ENCODE assay signal across 19 cellular contexts in the genomic region with DNA sequence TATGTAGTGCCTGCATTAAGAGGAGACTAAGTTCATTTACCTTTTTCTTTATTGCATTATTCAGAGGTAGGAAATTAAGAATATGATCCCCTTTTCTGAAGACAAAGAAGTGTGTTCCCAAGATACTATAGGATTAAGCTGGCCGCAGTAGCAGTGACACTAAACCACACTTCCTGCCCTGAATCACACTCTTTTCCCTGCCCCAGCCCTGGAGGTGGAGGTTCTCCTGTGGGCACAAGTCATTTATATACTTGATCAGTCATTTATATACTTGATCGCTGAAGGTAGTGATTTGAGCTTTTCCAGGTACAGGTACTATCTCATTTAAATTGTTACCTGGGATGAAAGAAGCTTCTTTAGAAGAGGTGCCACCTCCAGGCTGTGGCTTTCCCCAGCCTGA.
DNase-seq lines count a peak whose midpoint lies in the region; ATAC-seq, FAIRE-seq and TF ChIP-seq lines count a peak whose summit lies in the region.
"Had no signal": no experiment of that assay in that cellular context is flagged by ENCODE, and none has a peak within 500 bp of the region (broad histone marks: within the 10 kb centered on the region; RNA-seq: fewer than 3 reads in every experiment).

No MANE protein-coding gene starts in this region.

- TF ChIP-seq CTCF in astrocyte (IDR thresholded peaks at IDR 0.05; ENCODE audit: insufficient read depth, low read depth, low read length) = no peak

- CTCF ChIA-PET in activated CD8-positive, alpha-beta memory T cell treated with anti-CD3 and anti-CD28 coated beads, Interleukin-2, amount 10 ng/mL, durations not matched to agents 7 days and 5 days (lab: Charles Lee) = interaction anchor here (0.8 kb wide), 1 partner anchor 173 kb away, joined by 3 read pairs; no protein-coding TSS in a partner anchor

- peaks cover 5% of the 10 kb centered on the region for H3K4me1 ChIP-seq in astrocyte (ENCODE audit: insufficient read depth, low read length)
- H3K4me1 ChIP-seq: A549, Caco-2, HAP-1 had no signal

- H3K36me3 ChIP-seq in astrocyte (ENCODE audit: insufficient read depth, low read length) = peaks cover 45% of the 10 kb centered on the region

- H3K27me3 ChIP-seq in astrocyte (ENCODE audit: insufficient read depth, low read length) = no peaks in the 10 kb centered on the region
- H3K27me3 ChIP-seq: BE2C had no signal

- H3K9me3 Mint-ChIP-seq in activated CD8-positive, alpha-beta memory T cell treated with anti-CD3 and anti-CD28 coated beads, Interleukin-2, amount 10 ng/mL, durations not matched to agents 7 days and 5 days (ENCODE audit: low read depth) = no peaks in the 10 kb centered on the region
- H3K9me3 Mint-ChIP-seq in astrocyte (ENCODE audit: unreplicated experiment) = no peaks in the 10 kb centered on the region
- H3K9me3 Mint-ChIP-seq: CD8-positive, alpha-beta memory T cell had no signal

- H3K9me3 ChIP-seq in astrocyte (ENCODE audit: insufficient read depth, low read depth, low read length) = no peaks in the 10 kb centered on the region
- no peaks in the 10 kb centered on the region for H3K9me3 ChIP-seq in T-helper 17 cell (ENCODE audit: control insufficient read depth, low read length, poor library complexity, severe bottlenecking)
- H3K9me3 ChIP-seq: A549, BE2C, Caco-2, HAP-1 had no signal

- FAIRE-seq in astrocyte (lab: Jason Lieb, UNC) = peak; percentile 20
- FAIRE-seq: A549, GM19239, H1, HepG2, HTR-8/SVneo had no signal

- no peak overlapping the region for H3K27ac Mint-ChIP-seq in activated CD8-positive, alpha-beta memory T cell treated with anti-CD3 and anti-CD28 coated beads, Interleukin-2, amount 10 ng/mL, durations not matched to agents 7 days and 5 days
- no peak overlapping the region for H3K27ac Mint-ChIP-seq in astrocyte (ENCODE audit: unreplicated experiment)
- H3K27ac Mint-ChIP-seq in T-helper 17 cell = no peak overlapping the region
- H3K27ac Mint-ChIP-seq: CD8-positive, alpha-beta memory T cell had no signal

- H3K4me2 ChIP-seq in astrocyte (ENCODE audit: low read length) = no peak overlapping the region
- H3K4me2 ChIP-seq: A549 had no signal

- H3K4me3 Mint-ChIP-seq in activated CD8-positive, alpha-beta memory T cell treated with anti-CD3 and anti-CD28 coated beads, Interleukin-2, amount 10 ng/mL, durations not matched to agents 7 days and 5 days = no peak overlapping the region
- H3K4me3 Mint-ChIP-seq in astrocyte (ENCODE audit: unreplicated experiment) (no peak overlapping the region), T-helper 17 cell (no peak overlapping the region)
- H3K4me3 Mint-ChIP-seq: CD8-positive, alpha-beta memory T cell had no signal

- H3K27me3 Mint-ChIP-seq in activated CD8-positive, alpha-beta memory T cell treated with anti-CD3 and anti-CD28 coated beads, Interleukin-2, amount 10 ng/mL, durations not matched to agents 7 days and 5 days = peaks cover 9% of the 10 kb centered on the region
- H3K27me3 Mint-ChIP-seq in astrocyte (ENCODE audit: low read depth, unreplicated experiment) = no peaks in the 10 kb centered on the region
- peaks cover 51% of the 10 kb centered on the region for H3K27me3 Mint-ChIP-seq in T-helper 17 cell

- H4K20me1 ChIP-seq in astrocyte (ENCODE audit: insufficient read depth, low read length) = no peaks in the 10 kb centered on the region

- no peaks in the 10 kb centered on the region for H3K36me3 Mint-ChIP-seq in activated CD8-positive, alpha-beta memory T cell treated with anti-CD3 and anti-CD28 coated beads, Interleukin-2, amount 10 ng/mL, durations not matched to agents 7 days and 5 days
- H3K36me3 Mint-ChIP-seq in astrocyte (ENCODE audit: low read depth, unreplicated experiment) (peaks cover 41% of the 10 kb centered on the region), T-helper 17 cell (ENCODE audit: low read depth) (peaks cover 6% of the 10 kb centered on the region)

- H3K9ac ChIP-seq in astrocyte (ENCODE audit: low read length) = no peak overlapping the region

- peak; percentile 46 for DNase-seq in activated CD8-positive, alpha-beta memory T cell treated with anti-CD3 and anti-CD28 coated beads, Interleukin-2, amount 10 ng/mL, durations not matched to agents 7 days and 5 days
- DNase-seq in activated CD8-positive, alpha-beta memory T cell treated with anti-CD3 and anti-CD28 coated beads, Interleukin-2, amount 50 U/mL, for 48 hours = no peak
- peak; percentile 12 for DNase-seq in stimulated activated CD4-positive, alpha-beta T cell treated with anti-CD3 and anti-CD28 coated beads, Interleukin-15, amount 100 ng/mL, for 24 hours
- DNase-seq in stimulated activated CD4-positive, alpha-beta T cell treated with anti-CD3 and anti-CD28 coated beads, Interleukin-4, amount 100 ng/mL, for 24 hours = no peak
- DNase-seq in HT1080 (ENCODE audit: low read depth) (peak; percentile 29), astrocyte (ENCODE audit: low read depth) (no peak), T-helper 17 cell (no peak)
- DNase-seq: BE2C; Caco-2; CD8-positive, alpha-beta memory T cell; DND-41; GDM1 had no signal

- H2AFZ ChIP-seq in astrocyte (ENCODE audit: low read depth, low read length) = no peak overlapping the region

- H3K79me2 ChIP-seq in astrocyte (ENCODE audit: insufficient read depth, low read length) = no peaks in the 10 kb centered on the region

- H3K4me3 ChIP-seq in astrocyte (ENCODE audit: insufficient read depth, low read depth, low read length) = no peak overlapping the region
- H3K4me3 ChIP-seq: A549, HAP-1 had no signal

- peaks cover 18% of the 10 kb centered on the region for H3K4me1 Mint-ChIP-seq in activated CD8-positive, alpha-beta memory T cell treated with anti-CD3 and anti-CD28 coated beads, Interleukin-2, amount 10 ng/mL, durations not matched to agents 7 days and 5 days
- H3K4me1 Mint-ChIP-seq in astrocyte (ENCODE audit: low read depth, unreplicated experiment) = peaks cover 10% of the 10 kb centered on the region
- peaks cover 5% of the 10 kb centered on the region for H3K4me1 Mint-ChIP-seq in T-helper 17 cell
- H3K4me1 Mint-ChIP-seq: CD8-positive, alpha-beta memory T cell had no signal

- ATAC-seq in activated CD8-positive, alpha-beta memory T cell treated with anti-CD3 and anti-CD28 coated beads, Interleukin-2, amount 10 ng/mL, durations not matched to agents 7 days and 5 days = no peak
- ATAC-seq in T-helper 17 cell (no peak), HG02571 (IDR thresholded peaks at IDR 0.05; ENCODE audit: unreplicated experiment) (no peak)
- ATAC-seq: A549, HepG2 had no signal

- H3K27ac ChIP-seq in astrocyte (ENCODE audit: low read depth, low read length) = no peak overlapping the region
- H3K27ac ChIP-seq: A549 had no signal

Comparison
In these comparisons a context has a peak if more than half of its experiments do, and no peak if none do; other contexts are left out.
1. DNase-seq: peak in activated CD8-positive, alpha-beta memory T cell treated with anti-CD3 and anti-CD28 coated beads, Interleukin-2, amount 10 ng/mL, durations not matched to agents 7 days and 5 days (single experiment), stimulated activated CD4-positive, alpha-beta T cell treated with anti-CD3 and anti-CD28 coated beads, Interleukin-15, amount 100 ng/mL, for 24 hours (single experiment) and HT1080 (single experiment); none in activated CD8-positive, alpha-beta memory T cell treated with anti-CD3 and anti-CD28 coated beads, Interleukin-2, amount 50 U/mL, for 48 hours (single experiment), stimulated activated CD4-positive, alpha-beta T cell treated with anti-CD3 and anti-CD28 coated beads, Interleukin-4, amount 100 ng/mL, for 24 hours (single experiment), astrocyte (single experiment) and T-helper 17 cell (0 of 3).